Comparison of ENCODE assay signal across 1 cellular context in genomic region chr1:187481581-187482148, GRCh38.
A peak's percentile ranks its signal among the peaks of the same experiment; 100 is the strongest.
TF ChIP-seq lines count a peak whose summit lies in the region.

No MANE protein-coding gene starts in this region.

TF ChIP-seq in SK-N-SH treated with all-trans-retinoic acid at 6 μM for 48 hours, 23 proteins besides CTCF, POLR2A, EP300 and RAD21 (continued from another document):
- TF ChIP-seq, protein P1, sequence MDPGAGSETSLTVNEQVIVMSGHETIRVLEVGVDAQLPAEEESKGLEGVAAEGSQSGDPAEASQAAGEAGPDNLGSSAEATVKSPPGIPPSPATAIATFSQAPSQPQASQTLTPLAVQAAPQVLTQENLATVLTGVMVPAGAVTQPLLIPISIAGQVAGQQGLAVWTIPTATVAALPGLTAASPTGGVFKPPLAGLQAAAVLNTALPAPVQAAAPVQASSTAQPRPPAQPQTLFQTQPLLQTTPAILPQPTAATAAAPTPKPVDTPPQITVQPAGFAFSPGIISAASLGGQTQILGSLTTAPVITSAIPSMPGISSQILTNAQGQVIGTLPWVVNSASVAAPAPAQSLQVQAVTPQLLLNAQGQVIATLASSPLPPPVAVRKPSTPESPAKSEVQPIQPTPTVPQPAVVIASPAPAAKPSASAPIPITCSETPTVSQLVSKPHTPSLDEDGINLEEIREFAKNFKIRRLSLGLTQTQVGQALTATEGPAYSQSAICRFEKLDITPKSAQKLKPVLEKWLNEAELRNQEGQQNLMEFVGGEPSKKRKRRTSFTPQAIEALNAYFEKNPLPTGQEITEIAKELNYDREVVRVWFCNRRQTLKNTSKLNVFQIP (CRISPR knock-in tag; IDR thresholded peaks at IDR 0.05; ENCODE audit: borderline replicate concordance, low read depth): no peak
- TF ChIP-seq ZC3H10 (CRISPR knock-in tag; IDR thresholded peaks at IDR 0.05) (no peak), PPARA (CRISPR knock-in tag; IDR thresholded peaks at IDR 0.05; ENCODE audit: borderline replicate concordance) (no peak), ESRRG (CRISPR knock-in tag; IDR thresholded peaks at IDR 0.05) (no peak), ISL1 (CRISPR knock-in tag; IDR thresholded peaks at IDR 0.05) (peak; percentile 81; the same call in 1 of the 2 replicates), GLIS3 (CRISPR knock-in tag; IDR thresholded peaks at IDR 0.05) (no peak)
- TF ChIP-seq, protein P2, sequence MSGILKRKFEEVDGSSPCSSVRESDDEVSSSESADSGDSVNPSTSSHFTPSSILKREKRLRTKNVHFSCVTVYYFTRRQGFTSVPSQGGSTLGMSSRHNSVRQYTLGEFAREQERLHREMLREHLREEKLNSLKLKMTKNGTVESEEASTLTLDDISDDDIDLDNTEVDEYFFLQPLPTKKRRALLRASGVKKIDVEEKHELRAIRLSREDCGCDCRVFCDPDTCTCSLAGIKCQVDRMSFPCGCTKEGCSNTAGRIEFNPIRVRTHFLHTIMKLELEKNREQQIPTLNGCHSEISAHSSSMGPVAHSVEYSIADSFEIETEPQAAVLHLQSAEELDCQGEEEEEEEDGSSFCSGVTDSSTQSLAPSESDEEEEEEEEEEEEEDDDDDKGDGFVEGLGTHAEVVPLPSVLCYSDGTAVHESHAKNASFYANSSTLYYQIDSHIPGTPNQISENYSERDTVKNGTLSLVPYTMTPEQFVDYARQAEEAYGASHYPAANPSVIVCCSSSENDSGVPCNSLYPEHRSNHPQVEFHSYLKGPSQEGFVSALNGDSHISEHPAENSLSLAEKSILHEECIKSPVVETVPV (CRISPR knock-in tag; IDR thresholded peaks at IDR 0.05): no peak
- TF ChIP-seq, protein P3, sequence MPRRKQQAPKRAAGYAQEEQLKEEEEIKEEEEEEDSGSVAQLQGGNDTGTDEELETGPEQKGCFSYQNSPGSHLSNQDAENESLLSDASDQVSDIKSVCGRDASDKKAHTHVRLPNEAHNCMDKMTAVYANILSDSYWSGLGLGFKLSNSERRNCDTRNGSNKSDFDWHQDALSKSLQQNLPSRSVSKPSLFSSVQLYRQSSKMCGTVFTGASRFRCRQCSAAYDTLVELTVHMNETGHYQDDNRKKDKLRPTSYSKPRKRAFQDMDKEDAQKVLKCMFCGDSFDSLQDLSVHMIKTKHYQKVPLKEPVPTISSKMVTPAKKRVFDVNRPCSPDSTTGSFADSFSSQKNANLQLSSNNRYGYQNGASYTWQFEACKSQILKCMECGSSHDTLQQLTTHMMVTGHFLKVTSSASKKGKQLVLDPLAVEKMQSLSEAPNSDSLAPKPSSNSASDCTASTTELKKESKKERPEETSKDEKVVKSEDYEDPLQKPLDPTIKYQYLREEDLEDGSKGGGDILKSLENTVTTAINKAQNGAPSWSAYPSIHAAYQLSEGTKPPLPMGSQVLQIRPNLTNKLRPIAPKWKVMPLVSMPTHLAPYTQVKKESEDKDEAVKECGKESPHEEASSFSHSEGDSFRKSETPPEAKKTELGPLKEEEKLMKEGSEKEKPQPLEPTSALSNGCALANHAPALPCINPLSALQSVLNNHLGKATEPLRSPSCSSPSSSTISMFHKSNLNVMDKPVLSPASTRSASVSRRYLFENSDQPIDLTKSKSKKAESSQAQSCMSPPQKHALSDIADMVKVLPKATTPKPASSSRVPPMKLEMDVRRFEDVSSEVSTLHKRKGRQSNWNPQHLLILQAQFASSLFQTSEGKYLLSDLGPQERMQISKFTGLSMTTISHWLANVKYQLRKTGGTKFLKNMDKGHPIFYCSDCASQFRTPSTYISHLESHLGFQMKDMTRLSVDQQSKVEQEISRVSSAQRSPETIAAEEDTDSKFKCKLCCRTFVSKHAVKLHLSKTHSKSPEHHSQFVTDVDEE (CRISPR knock-in tag; IDR thresholded peaks at IDR 0.05): 0 out of 2 replicates have a peak, but pooled peaks have one; percentile 59
